In genomic region chr12:128637616-128638606, GRCh38 we compare ENCODE assay signal across 14 cellular contexts.
DNase-seq lines count a peak whose midpoint lies in the region; ATAC-seq lines count a peak whose summit lies in the region.
"Had no signal": no experiment of that assay in that cellular context is flagged by ENCODE, and none has a peak within 500 bp of the region (broad histone marks: within the 10 kb centered on the region; RNA-seq: fewer than 3 reads in every experiment).

No MANE protein-coding gene starts in this region.

- H3K9ac ChIP-seq in GM23248 = no peak overlapping the region
- no peak overlapping the region for H3K9ac ChIP-seq in trophoblast cell (ENCODE audit: low read length)
- H3K9ac ChIP-seq: SK-N-SH had no signal

- H3K36me3 ChIP-seq in GM23248 (ENCODE audit: low read depth) = no peaks in the 10 kb centered on the region
- H3K36me3 ChIP-seq in trophoblast cell (ENCODE audit: control insufficient read depth in 1 of 2, insufficient read depth in 2 of 2, low read length in 2 of 2) = no peaks in the 10 kb centered on the region
- H3K36me3 ChIP-seq: esophagus muscularis mucosa, sigmoid colon had no signal

- no peak overlapping the region for H2AFZ ChIP-seq in GM23248
- H2AFZ ChIP-seq in trophoblast cell (ENCODE audit: insufficient read depth, low read length, poor library complexity) = no peak overlapping the region

- no peak overlapping the region for H2BK12ac ChIP-seq in trophoblast cell (ENCODE audit: low read length)

- no peak overlapping the region for H3K4me2 ChIP-seq in GM23248 (ENCODE audit: unreplicated experiment)
- H3K4me2 ChIP-seq in trophoblast cell (ENCODE audit: low read length) = no peak overlapping the region
- H3K4me2 ChIP-seq: SK-N-SH had no signal

- no peaks in the 10 kb centered on the region for H3F3A ChIP-seq in GM23248 (ENCODE audit: insufficient read depth)

- H3K79me1 ChIP-seq in trophoblast cell (ENCODE audit: low read length) = no peaks in the 10 kb centered on the region

- no peaks in the 10 kb centered on the region for H4K20me1 ChIP-seq in GM23248 (ENCODE audit: insufficient read depth)

- H3K27me3 ChIP-seq in GM23248 (replicated peaks; ENCODE audit: insufficient read depth) = no peaks in the 10 kb centered on the region
- no peaks in the 10 kb centered on the region for H3K27me3 ChIP-seq in trophoblast cell (ENCODE audit: insufficient read depth, low read length)
- H3K27me3 ChIP-seq: esophagus muscularis mucosa, sigmoid colon had no signal

- no peak overlapping the region for H3K27ac ChIP-seq in GM23248
- H3K27ac ChIP-seq in trophoblast cell (ENCODE audit: low read depth, low read length) = no peak overlapping the region
- H3K27ac ChIP-seq: esophagus muscularis mucosa, HL-60, sigmoid colon had no signal

- no peak overlapping the region for H3K4me3 ChIP-seq in GM23248
- H3K4me3 ChIP-seq in trophoblast cell (ENCODE audit: low read depth, low read length) = no peak overlapping the region
- H3K4me3 ChIP-seq: esophagus muscularis mucosa, sigmoid colon had no signal

- no peak overlapping the region for H3K18ac ChIP-seq in trophoblast cell (ENCODE audit: low read length)

- H2BK120ac ChIP-seq in trophoblast cell (ENCODE audit: insufficient read depth, low read length, poor library complexity) = no peak overlapping the region

- H4K12ac ChIP-seq in trophoblast cell (ENCODE audit: low read depth, low read length) = no peak overlapping the region

- no peak overlapping the region for H4K91ac ChIP-seq in trophoblast cell (ENCODE audit: low read depth, low read length)

- no peak overlapping the region for H3K23ac ChIP-seq in trophoblast cell (ENCODE audit: low read length)

- no peaks in the 10 kb centered on the region for H3K4me1 ChIP-seq in GM23248 (ENCODE audit: insufficient read depth)
- H3K4me1 ChIP-seq in trophoblast cell (ENCODE audit: control insufficient read depth in 1 of 2, insufficient read depth in 2 of 2, low read length in 2 of 2) = no peaks in the 10 kb centered on the region
- H3K4me1 ChIP-seq: sigmoid colon had no signal

- H3K79me2 ChIP-seq in GM23248 (ENCODE audit: insufficient read depth) = no peaks in the 10 kb centered on the region
- no peaks in the 10 kb centered on the region for H3K79me2 ChIP-seq in trophoblast cell (ENCODE audit: control insufficient read depth, insufficient read depth, low read length, poor library complexity)

- H3K9me3 ChIP-seq in GM23248 (ENCODE audit: low read depth) = no peaks in the 10 kb centered on the region
- H3K9me3 ChIP-seq in trophoblast cell (ENCODE audit: insufficient read depth, low read depth, low read length) = peaks cover 5% of the 10 kb centered on the region
- H3K9me3 ChIP-seq: sigmoid colon, SK-N-SH had no signal

- peak; percentile 96 for ATAC-seq in GM19023 (IDR thresholded peaks at IDR 0.05; ENCODE audit: unreplicated experiment)
- ATAC-seq in GM21825 (IDR thresholded peaks at IDR 0.05; ENCODE audit: unreplicated experiment) = peak; percentile 94
- ATAC-seq in HG03432 (IDR thresholded peaks at IDR 0.05; ENCODE audit: unreplicated experiment) = peak; percentile 97
- peak; percentile 80 for ATAC-seq in left lobe of liver

- H3K4ac ChIP-seq in trophoblast cell (ENCODE audit: low read depth, low read length) = no peak overlapping the region

- no peak overlapping the region for H2AK5ac ChIP-seq in trophoblast cell (ENCODE audit: low read length)

- in situ Hi-C loops in GM23248 (cut with MboI) = no loop called here

- no peak overlapping the region for H3K14ac ChIP-seq in trophoblast cell (ENCODE audit: low read length)

- DNase-seq in left lobe of liver (ENCODE audit: low spot score) = no peak
- DNase-seq in GM19240 (ENCODE audit: insufficient read length, low spot score) = no peak
- DNase-seq in GM23248 = no peak
- no peak for DNase-seq in superior temporal gyrus (ENCODE audit: extremely low spot score)
- DNase-seq in trophoblast cell = no peak
- DNase-seq: activated CD4-positive, alpha-beta memory T cell treated with anti-CD3 and anti-CD28 coated beads for 36 hours; NCI-H1436 treated with DMSO at 0.1 percent for 48 hours; sigmoid colon; SK-N-SH had no signal

- no peak overlapping the region for H2BK5ac ChIP-seq in trophoblast cell (ENCODE audit: low read depth, low read length, poor library complexity)

- H4K8ac ChIP-seq in trophoblast cell (ENCODE audit: low read depth, low read length) = no peak overlapping the region

- 15 to 18% methylated on average over 8 of the region's 8 CpGs for WGBS in GM23248 (ENCODE audit: low coverage in 1 of 2, low lambda C conversion rate in 2 of 2, missing lambda C conversion rate in 2 of 2), 2 experiments
- WGBS in trophoblast cell (ENCODE audit: extremely low coverage, insufficient coverage, insufficient read length) = no CpG with 5 or more reads among the region's 8 CpGs

- no peaks in the 10 kb centered on the region for H3K9me2 ChIP-seq in GM23248 (ENCODE audit: insufficient read depth)
- H3K9me2 ChIP-seq: SK-N-SH had no signal
